9 cellular contexts compared by ENCODE assay signal in genomic region chr17:48593126-48593829, GRCh38. TPM values are rescaled to one million over a fixed set of nuclear protein-coding genes. Genes with fewer than 3 reads are reported as not detected.
DNase-seq lines count a peak whose midpoint lies in the region; ATAC-seq lines count a peak whose summit lies in the region.
"Had no signal": no experiment of that assay in that cellular context is flagged by ENCODE, and none has a peak within 500 bp of the region (broad histone marks: within the 10 kb centered on the region; RNA-seq: fewer than 3 reads in every experiment).

Gene HOXB5, minus strand, starts transcription at chr17:48593779. Its CDS starts 97 bp downstream, at chr17:48593682.

- POLR2A ChIA-PET in activated CD4-positive, alpha-beta T cell treated with anti-CD3 and anti-CD28 coated beads for 36 hours (lab: Charles Lee): interaction anchor here (0.6 to 0.9 kb wide), 2 partner anchors 8 to 357 kb away, joined by 3 read pairs; no protein-coding TSS in a partner anchor

- H3K36me3 Mint-ChIP-seq in activated CD4-positive, alpha-beta T cell treated with anti-CD3 and anti-CD28 coated beads for 36 hours (ENCODE audit: low read depth): no peaks in the 10 kb centered on the region

- peaks cover 38% of the 10 kb centered on the region for H3K4me1 Mint-ChIP-seq in activated CD4-positive, alpha-beta T cell treated with anti-CD3 and anti-CD28 coated beads for 36 hours

- H3K4me1 ChIP-seq in right cardiac atrium (ENCODE audit: control insufficient read depth, insufficient read depth, low read length): peaks cover 4% of the 10 kb centered on the region

- peak within 1 kb of the TSS; percentile 6 for H3K4me3 ChIP-seq in right cardiac atrium (ENCODE audit: low read length)

- no peak within 1 kb of the TSS for H3K27ac Mint-ChIP-seq in activated CD4-positive, alpha-beta T cell treated with anti-CD3 and anti-CD28 coated beads for 36 hours

- H3K4me3 Mint-ChIP-seq in activated CD4-positive, alpha-beta T cell treated with anti-CD3 and anti-CD28 coated beads for 36 hours: peak within 1 kb of the TSS; percentile 67

- H3K9me3 ChIP-seq in right cardiac atrium (ENCODE audit: control insufficient read depth, low read length): no peaks in the 10 kb centered on the region

- H3K27me3 ChIP-seq in right cardiac atrium (ENCODE audit: control insufficient read depth, insufficient read depth): no peaks in the 10 kb centered on the region

- no peaks in the 10 kb centered on the region for H3K9me3 Mint-ChIP-seq in activated CD4-positive, alpha-beta T cell treated with anti-CD3 and anti-CD28 coated beads for 36 hours (ENCODE audit: low read depth)

- peaks cover 80% of the 10 kb centered on the region for H3K27me3 Mint-ChIP-seq in activated CD4-positive, alpha-beta T cell treated with anti-CD3 and anti-CD28 coated beads for 36 hours

- WGBS in right cardiac atrium: 2% methylated on average over 50 of the region's 50 CpGs

- DNase-seq in activated CD4-positive, alpha-beta T cell treated with anti-CD3 and anti-CD28 coated beads for 36 hours: peak; percentile 53
- no peak for DNase-seq in activated CD4-positive, alpha-beta T cell treated with anti-CD3 and anti-CD28 coated beads for 1 hour
- DNase-seq in UCSD-AML1 (lab: John Stamatoyannopoulos, UW; ENCODE audit: unreplicated experiment) (peak; percentile 40), right cardiac atrium (no peak), NCI-H524 treated with DMSO at 0.1 percent for 48 hours (lab: John Stamatoyannopoulos, UW) (no peak)
- peak; percentile 41 for DNase-seq in stimulated activated naive CD8-positive, alpha-beta T cell treated with anti-CD3 and anti-CD28 coated beads, Interleukin-15, Interleukin-2, amounts not matched to agents 100 U/mL and 50 U/mL, for 24 hours
- no peak for DNase-seq in effector CD8-positive, alpha-beta T cell (lab: John Stamatoyannopoulos, UW)

- no peak for ATAC-seq in activated CD4-positive, alpha-beta T cell treated with anti-CD3 and anti-CD28 coated beads for 36 hours
- ATAC-seq in right cardiac atrium (no peak), GM18868 (IDR thresholded peaks at IDR 0.05; ENCODE audit: unreplicated experiment) (no peak)
- no peak for ATAC-seq in stimulated activated naive CD8-positive, alpha-beta T cell treated with anti-CD3 and anti-CD28 coated beads, Interleukin-15, Interleukin-2, amounts not matched to agents 100 U/mL and 50 U/mL, for 24 hours

- intact Hi-C loops in activated CD4-positive, alpha-beta T cell treated with anti-CD3 and anti-CD28 coated beads for 36 hours (cut with DNase I, micrococcal nuclease): loop anchor here (1.0 to 10.0 kb wide), 7 partner anchors 331 to 568 kb away; no protein-coding TSS in a partner anchor
- intact Hi-C loops in right cardiac atrium (cut with DNase I): loop anchor here in 2 of 4 donors (10.0 kb wide), 2 partner anchors 238 to 258 kb away; no protein-coding TSS in a partner anchor

- CTCF ChIA-PET in activated CD4-positive, alpha-beta T cell treated with anti-CD3 and anti-CD28 coated beads for 36 hours (lab: Charles Lee): interaction anchor here (0.6 to 6.7 kb wide), 72 partner anchors 10 to 567 kb away, joined by 3 to 74 read pairs (median 4); partner anchors contain the start of genes HOXB8 and HOXB9

- H3K27ac ChIP-seq in right cardiac atrium (ENCODE audit: low read length): no peak within 1 kb of the TSS
- H3K27ac ChIP-seq: VCaP had no signal

RNA-seq across cellular contexts. Expression of gene HOXB5, which starts in this region (rescaled TPM):
- not detected for total RNA-seq in activated CD4-positive, alpha-beta T cell treated with anti-CD3 and anti-CD28 coated beads for 36 hours
- total RNA-seq in right cardiac atrium: under 1 TPM in 3 of 4 donors, not detected in 1; 0.12 to 0.37 (median 0.14) TPM
- polyA plus RNA-seq in right cardiac atrium: 0.14 TPM

Comparison
In these comparisons a context has a peak if more than half of its experiments do, and no peak if none do; other contexts are left out.
1. Peak in DNase-seq in activated CD4-positive, alpha-beta T cell treated with anti-CD3 and anti-CD28 coated beads for 36 hours; RNA of the gene not detected or under 1 TPM.
2. DNase-seq: peak in UCSD-AML1 (single experiment) and stimulated activated naive CD8-positive, alpha-beta T cell treated with anti-CD3 and anti-CD28 coated beads, Interleukin-15, Interleukin-2, amounts not matched to agents 100 U/mL and 50 U/mL, for 24 hours (single experiment); none in activated CD4-positive, alpha-beta T cell treated with anti-CD3 and anti-CD28 coated beads for 1 hour (single experiment), right cardiac atrium (0 of 3), NCI-H524 treated with DMSO at 0.1 percent for 48 hours (single experiment) and effector CD8-positive, alpha-beta T cell (single experiment).